In the genomic region with DNA sequence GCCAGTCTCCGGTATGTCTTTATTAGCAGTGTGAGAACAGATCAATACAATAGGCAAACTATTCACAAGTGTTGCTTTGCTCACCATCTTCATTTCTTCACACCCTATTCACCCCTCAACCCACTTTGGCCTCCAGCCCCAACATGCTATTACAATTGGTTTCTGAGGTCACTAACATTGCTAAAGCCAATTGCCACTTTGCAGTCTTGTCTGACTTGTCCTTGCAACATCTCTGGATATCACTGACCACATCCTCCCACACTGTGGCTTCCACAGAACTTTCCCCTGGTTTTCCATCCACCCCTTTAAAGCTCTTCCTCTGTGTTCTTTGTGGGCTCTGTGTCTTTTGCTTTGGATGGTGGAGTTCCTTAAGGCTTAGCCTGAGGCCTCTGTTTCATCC, we compare ENCODE assay signal across 22 cellular contexts. TPM values are rescaled to one million over a fixed set of nuclear protein-coding genes. Genes with fewer than 3 reads are reported as not detected.
DNase-seq lines count a peak whose midpoint lies in the region; ATAC-seq and TF ChIP-seq lines count a peak whose summit lies in the region.
"Had no signal": no experiment of that assay in that cellular context is flagged by ENCODE, and none has a peak within 500 bp of the region (broad histone marks: within the 10 kb centered on the region; RNA-seq: fewer than 3 reads in every experiment).

No MANE protein-coding gene starts in this region.

- peak overlapping the region; percentile 38 for H3K27ac ChIP-seq in GM23248
- H3K27ac ChIP-seq: body of pancreas, prostate gland had no signal

- H4K20me1 ChIP-seq in GM23248 (ENCODE audit: insufficient read depth): no peaks in the 10 kb centered on the region

- WGBS in GM23248 (ENCODE audit: low coverage in 1 of 2, low lambda C conversion rate in 2 of 2, missing lambda C conversion rate in 2 of 2), 2 experiments: 83 to 97% methylated on average over 1 of the region's 1 CpG

- peak; percentile 24 for DNase-seq in AG20443 (ENCODE audit: low spot score)
- DNase-seq in GM23248: peak; percentile 74
- peak; percentile 37 for DNase-seq in UCSD-AML1 (lab: John Stamatoyannopoulos, UW; ENCODE audit: unreplicated experiment)
- no peak for DNase-seq in mucosa of descending colon
- no peak for DNase-seq in COR-L47 (lab: John Stamatoyannopoulos, UW)
- no peak for DNase-seq in SK-N-DZ (ENCODE audit: low spot score)
- DNase-seq: ACHN; CD8-positive, alpha-beta memory T cell; DMS79; effector memory CD8-positive, alpha-beta T cell; H7; heart right ventricle; mesenchymal stem cell; NCI-H1436 treated with DMSO at 0.1 percent for 48 hours; NCI-H2171; NCI-H69; SK-N-SH; T1000 had no signal

- no peaks in the 10 kb centered on the region for H3K36me3 ChIP-seq in GM23248 (ENCODE audit: low read depth)
- no peaks in the 10 kb centered on the region for H3K36me3 ChIP-seq in mucosa of descending colon (ENCODE audit: low read depth)
- H3K36me3 ChIP-seq: heart right ventricle, prostate gland had no signal

- ATAC-seq in mucosa of descending colon (peak; percentile 23), HG02981 (IDR thresholded peaks at IDR 0.05; ENCODE audit: unreplicated experiment) (no peak), GM21381 (IDR thresholded peaks at IDR 0.05; ENCODE audit: unreplicated experiment) (no peak)
- ATAC-seq: body of pancreas; effector memory CD8-positive, alpha-beta T cell had no signal

- no peak overlapping the region for H3K4me2 ChIP-seq in GM23248 (ENCODE audit: unreplicated experiment)
- H3K4me2 ChIP-seq: SK-N-SH had no signal

- no peaks in the 10 kb centered on the region for H3K9me3 ChIP-seq in GM23248 (ENCODE audit: low read depth)
- H3K9me3 ChIP-seq in mucosa of descending colon: no peaks in the 10 kb centered on the region
- H3K9me3 ChIP-seq: body of pancreas, heart right ventricle, prostate gland, SK-N-SH had no signal

- H3K4me3 ChIP-seq in GM23248 (no peak overlapping the region), mucosa of descending colon (no peak overlapping the region)
- H3K4me3 ChIP-seq: body of pancreas, heart right ventricle, prostate gland had no signal

- no peaks in the 10 kb centered on the region for H3K27me3 ChIP-seq in GM23248 (replicated peaks; ENCODE audit: insufficient read depth)
- H3K27me3 ChIP-seq: body of pancreas had no signal

- H3K4me1 ChIP-seq in GM23248 (ENCODE audit: insufficient read depth) (peaks cover 14% of the 10 kb centered on the region; the same call in 1 of the 2 replicates), mucosa of descending colon (ENCODE audit: low read depth) (no peaks in the 10 kb centered on the region)
- H3K4me1 ChIP-seq: body of pancreas, prostate gland had no signal

- intact Hi-C loops in mucosa of descending colon (cut with DNase I, micrococcal nuclease): no loop called here

- H3K9ac ChIP-seq in GM23248: no peak overlapping the region
- H3K9ac ChIP-seq: SK-N-SH had no signal

- H3K9me2 ChIP-seq in GM23248 (ENCODE audit: insufficient read depth): no peaks in the 10 kb centered on the region
- H3K9me2 ChIP-seq: SK-N-SH had no signal

- H3K79me2 ChIP-seq in GM23248 (ENCODE audit: insufficient read depth): peaks cover 2% of the 10 kb centered on the region; the same call in 1 of the 2 replicates

- no peak for TF ChIP-seq CTCF in mucosa of descending colon (IDR thresholded peaks at IDR 0.05)

- 0 out of 2 replicates have a peak overlapping the region, but pooled peaks have one; percentile 4 for H2AFZ ChIP-seq in GM23248

- H3F3A ChIP-seq in GM23248 (ENCODE audit: insufficient read depth): 0 out of 2 replicates have a peak, but pooled peaks cover 6% of the 10 kb centered on the region

- in situ Hi-C loops in GM23248 (cut with MboI): no loop called here

RNA-seq across cellular contexts. Expression of gene APBB1IP, which starts 5.2 kb away (rescaled TPM):
- total RNA-seq in GM23248 (2014; rRNA removed; shearing (Covaris generic)): 7.3 and 9.4 TPM in 2 replicates
- polyA plus RNA-seq in GM23248 (2016; fragmentation: Nextera tagmentation; extraction: Ambion mirVana): 25.0 and 25.1 TPM in 2 replicates
- 1 to 10 TPM; 2.9 to 8.4 (median 8.1) TPM for total RNA-seq in mucosa of descending colon
- 0.09 TPM in 1 of 2 replicates, not detected in the other for polyA plus RNA-seq in SK-N-DZ (2014; cell fraction: cytosol; rRNA removed)
- 0.11 and 0.31 TPM in 2 replicates for polyA plus RNA-seq in SK-N-DZ (2014; cell fraction: nucleus; rRNA removed)
- total RNA-seq: H7 had no signal
- polyA plus RNA-seq: SK-N-SH had no signal

Comparison
In these comparisons a context has a peak if more than half of its experiments do, and no peak if none do; other contexts are left out.
1. DNase-seq: peak in AG20443 (single experiment), GM23248 (single experiment) and UCSD-AML1 (single experiment); none in mucosa of descending colon (0 of 3), COR-L47 (single experiment) and SK-N-DZ (single experiment).